Comparison of ENCODE assay signal across 1 cellular context in genomic region chr2:20300656-20301055, GRCh38.
TF ChIP-seq lines count a peak whose summit lies in the region.

No MANE protein-coding gene starts in this region.

TF ChIP-seq in GM23338, 12 proteins besides CTCF, POLR2A, EP300 and RAD21 (continued from another document):
- TF ChIP-seq ZNF462 (CRISPR knock-in tag; IDR thresholded peaks at IDR 0.05), result no peak
TF ChIP-seq in GM23338: peak in this region for 0.
